ENCODE assay signal across 1 cellular context in the genomic region with DNA sequence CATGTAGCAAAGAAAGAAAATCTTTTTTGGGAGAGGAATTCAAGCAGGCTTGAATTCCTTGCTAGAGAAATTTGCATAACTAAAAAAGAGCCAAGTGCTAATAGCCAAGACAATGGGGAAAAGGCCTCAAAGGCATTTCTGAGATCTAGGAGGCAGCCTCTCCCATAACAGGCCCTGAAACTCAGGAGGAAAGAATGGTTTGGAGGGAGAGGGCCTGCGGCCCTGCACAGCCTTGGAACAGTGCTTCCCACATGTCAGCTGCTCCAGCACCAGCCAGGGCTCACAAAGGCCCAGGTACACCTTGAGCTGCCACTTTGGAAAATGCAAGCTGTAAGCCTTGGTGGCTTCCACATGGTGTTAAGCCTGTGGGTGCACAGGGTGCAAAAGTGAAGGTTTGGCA.
A peak's percentile ranks its signal among the peaks of the same experiment; 100 is the strongest.
TF ChIP-seq lines count a peak whose summit lies in the region.

No MANE protein-coding gene starts in this region.

TF ChIP-seq in GM23338, 12 proteins besides CTCF, POLR2A, EP300 and RAD21 (continued from another document):
- TF ChIP-seq ZNF462 (CRISPR knock-in tag; IDR thresholded peaks at IDR 0.05), result peak; percentile 59; the same call in 1 of the 2 replicates
- no peak for TF ChIP-seq JUNB (IDR thresholded peaks at IDR 0.05; ENCODE audit: unreplicated experiment)
- no peak for TF ChIP-seq EZH2phosphoT487 (IDR thresholded peaks at IDR 0.05; ENCODE audit: unreplicated experiment)
- no peak for TF ChIP-seq EZH2 (IDR thresholded peaks at IDR 0.05; ENCODE audit: low read depth, unreplicated experiment)
- TF ChIP-seq REST (IDR thresholded peaks at IDR 0.05; ENCODE audit: unreplicated experiment), result no peak
- no peak for TF ChIP-seq ZNF331 (CRISPR knock-in tag; IDR thresholded peaks at IDR 0.05; ENCODE audit: low read depth)
- TF ChIP-seq POLR2AphosphoS5 (IDR thresholded peaks at IDR 0.05; ENCODE audit: low read depth), result no peak; the same call in 1 of the 2 replicates
- 0 out of 2 replicates have a peak, but pooled peaks have one; percentile 5 for TF ChIP-seq ZNF114 (CRISPR knock-in tag; IDR thresholded peaks at IDR 0.05)
- no peak; the same call in 1 of the 2 replicates for TF ChIP-seq NANOG (IDR thresholded peaks at IDR 0.05; ENCODE audit: borderline replicate concordance)
